In genomic region chr2:95342556-95343320, GRCh38 we compare ENCODE assay signal across 14 cellular contexts. TPM values are rescaled to one million over a fixed set of nuclear protein-coding genes. Genes with fewer than 3 reads are reported as not detected.
"Had no signal": no experiment of that assay in that cellular context is flagged by ENCODE, and none has a peak within 500 bp of the region (broad histone marks: within the 10 kb centered on the region; RNA-seq: fewer than 3 reads in every experiment).

No MANE protein-coding gene starts in this region.

- H3K4me3 Mint-ChIP-seq: activated CD8-positive, alpha-beta T cell treated with anti-CD3 and anti-CD28 coated beads, Interleukin-2, amount 10 ng/mL, durations not matched to agents 7 days and 5 days; activated naive CD8-positive, alpha-beta T cell treated with anti-CD3 and anti-CD28 coated beads, Interleukin-2, amount 10 ng/mL, durations not matched to agents 7 days and 5 days; activated T-helper 17 cell treated with anti-CD3 and anti-CD28 coated beads, Interleukin-2, amount 50 U/mL, for 72 hours; T-helper 17 cell; WTC11 had no signal

- H3K4me3 ChIP-seq: prostate gland had no signal

- H3K9me3 ChIP-seq: neutrophil, prostate gland had no signal

- ATAC-seq: activated CD8-positive, alpha-beta T cell treated with anti-CD3 and anti-CD28 coated beads, Interleukin-2, amount 10 ng/mL, durations not matched to agents 7 days and 5 days; activated T-helper 17 cell treated with anti-CD3 and anti-CD28 coated beads, Interleukin-2, amount 50 U/mL, for 72 hours; foreskin keratinocyte; T-helper 17 cell; WTC11 had no signal

- H3K4me1 ChIP-seq: foreskin keratinocyte had no signal

- H3K9me3 Mint-ChIP-seq: activated naive CD8-positive, alpha-beta T cell treated with anti-CD3 and anti-CD28 coated beads, Interleukin-2, amount 10 ng/mL, durations not matched to agents 7 days and 5 days; activated T-helper 17 cell treated with anti-CD3 and anti-CD28 coated beads, Interleukin-2, amount 50 U/mL, for 72 hours; WTC11 had no signal

- H3K27ac Mint-ChIP-seq: activated CD8-positive, alpha-beta T cell treated with anti-CD3 and anti-CD28 coated beads, Interleukin-2, amount 10 ng/mL, durations not matched to agents 7 days and 5 days; activated naive CD8-positive, alpha-beta T cell treated with anti-CD3 and anti-CD28 coated beads, Interleukin-2, amount 10 ng/mL, durations not matched to agents 7 days and 5 days; activated T-helper 17 cell treated with anti-CD3 and anti-CD28 coated beads, Interleukin-2, amount 50 U/mL, for 72 hours; naive B cell; T-helper 17 cell; WTC11 had no signal

- DNase-seq: activated CD4-positive, alpha-beta T cell treated with anti-CD3 and anti-CD28 coated beads for 48 hours; activated CD8-positive, alpha-beta T cell treated with anti-CD3 and anti-CD28 coated beads, Interleukin-2, amount 10 ng/mL, durations not matched to agents 7 days and 5 days; activated naive CD8-positive, alpha-beta T cell treated with anti-CD3 and anti-CD28 coated beads, Interleukin-2, amount 10 ng/mL, durations not matched to agents 7 days and 5 days; anterior cingulate cortex; midbrain; naive B cell; stimulated activated CD4-positive, alpha-beta T cell treated with anti-CD3 and anti-CD28 coated beads, Interleukin-2, amount 100 ng/mL, for 48 hours; stimulated activated naive CD4-positive, alpha-beta T cell treated with Interleukin-2 at 50 U/mL for 16 hours; T-helper 17 cell had no signal

- H3K4me1 Mint-ChIP-seq: activated naive CD8-positive, alpha-beta T cell treated with anti-CD3 and anti-CD28 coated beads, Interleukin-2, amount 10 ng/mL, durations not matched to agents 7 days and 5 days; activated T-helper 17 cell treated with anti-CD3 and anti-CD28 coated beads, Interleukin-2, amount 50 U/mL, for 72 hours; T-helper 17 cell; WTC11 had no signal

- H3K36me3 ChIP-seq: neutrophil, prostate gland had no signal

- H3K27ac ChIP-seq: foreskin keratinocyte, neutrophil, prostate gland had no signal

- H3K36me3 Mint-ChIP-seq: activated naive CD8-positive, alpha-beta T cell treated with anti-CD3 and anti-CD28 coated beads, Interleukin-2, amount 10 ng/mL, durations not matched to agents 7 days and 5 days; naive B cell; WTC11 had no signal

RNA-seq across cellular contexts. Expression of gene KCNIP3, which starts 45.6 kb away (rescaled TPM):
- total RNA-seq: activated CD8-positive, alpha-beta T cell treated with anti-CD3 and anti-CD28 coated beads, Interleukin-2, amount 10 ng/mL, durations not matched to agents 7 days and 5 days; activated naive CD8-positive, alpha-beta T cell treated with anti-CD3 and anti-CD28 coated beads, Interleukin-2, amount 10 ng/mL, durations not matched to agents 7 days and 5 days; activated T-helper 17 cell treated with anti-CD3 and anti-CD28 coated beads, Interleukin-2, amount 50 U/mL, for 72 hours; T-helper 17 cell had no signal
